Comparison of ENCODE assay signal across 12 cellular contexts in the genomic region with DNA sequence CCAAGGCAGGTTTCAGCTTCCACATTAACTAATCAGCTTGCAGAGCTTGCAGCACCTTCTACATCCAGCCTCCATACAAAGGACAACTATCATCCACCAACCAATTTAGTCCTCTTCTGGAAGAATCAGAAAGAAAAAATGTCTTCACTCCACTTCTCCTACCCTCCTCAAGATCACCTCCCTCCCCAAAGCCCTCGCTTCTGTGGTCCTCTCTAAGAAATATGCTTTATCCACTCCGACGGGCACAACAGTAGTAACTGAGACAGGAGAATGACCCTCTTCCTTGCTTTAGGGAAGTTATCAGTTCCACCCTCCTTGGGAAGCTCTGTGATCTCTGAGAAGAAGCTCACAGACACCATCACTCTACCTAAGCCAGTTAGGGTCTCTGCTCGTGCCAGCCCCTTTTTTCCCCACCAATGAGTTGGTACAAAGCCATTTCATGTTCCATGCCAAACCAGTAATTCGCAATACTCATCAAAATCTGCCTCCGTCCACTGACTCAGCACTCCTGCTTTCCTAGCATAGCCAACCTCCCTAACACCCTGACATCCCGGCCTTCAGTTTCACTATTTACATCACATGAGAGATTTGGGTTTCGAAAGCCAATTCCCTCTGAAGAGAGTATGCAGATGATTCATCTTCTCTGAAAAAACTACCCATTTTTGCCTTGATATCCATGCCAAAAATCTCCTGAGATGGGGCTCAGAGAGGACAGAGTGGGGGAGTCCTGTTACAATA.
A peak's percentile ranks its signal among the peaks of the same experiment; 100 is the strongest.
DNase-seq lines count a peak whose midpoint lies in the region; ATAC-seq, FAIRE-seq and TF ChIP-seq lines count a peak whose summit lies in the region.
"Had no signal": no experiment of that assay in that cellular context is flagged by ENCODE, and none has a peak within 500 bp of the region (broad histone marks: within the 10 kb centered on the region; RNA-seq: fewer than 3 reads in every experiment).

No MANE protein-coding gene starts in this region.

- ATAC-seq in left lung (peak; percentile 50), HG03175 (IDR thresholded peaks at IDR 0.05; ENCODE audit: unreplicated experiment) (no peak)

- peaks cover 3% of the 10 kb centered on the region for H3K9me3 Mint-ChIP-seq in type B pancreatic cell
- H3K9me3 Mint-ChIP-seq: activated B cell treated with CpG ODN at 0.5 μM for 24 hours had no signal

- in situ Hi-C loops in brain microvascular endothelial cell (cut with HindIII; ENCODE audit: low pct_ligation_motif_present, low sequenced_read_pairs): no loop called here

- H3K27me3 ChIP-seq in brain microvascular endothelial cell (replicated peaks): no peaks in the 10 kb centered on the region
- H3K27me3 ChIP-seq in left lung: no peaks in the 10 kb centered on the region

- peaks cover 74% of the 10 kb centered on the region for H3K4me1 Mint-ChIP-seq in type B pancreatic cell (ENCODE audit: unreplicated experiment)
- H3K4me1 Mint-ChIP-seq: activated B cell treated with CpG ODN at 0.5 μM for 24 hours had no signal

- H3K36me3 Mint-ChIP-seq in type B pancreatic cell: no peaks in the 10 kb centered on the region

- no peaks in the 10 kb centered on the region for H3K36me3 ChIP-seq in brain microvascular endothelial cell (replicated peaks)
- H3K36me3 ChIP-seq in left lung: no peaks in the 10 kb centered on the region

- TF ChIP-seq CTCF in brain microvascular endothelial cell (IDR thresholded peaks at IDR 0.05; ENCODE audit: low read depth, low read length, missing control alignments) (no peak), left lung (IDR thresholded peaks at IDR 0.05) (no peak), type B pancreatic cell (conservative IDR thresholded peaks at IDR 0.05) (no peak)

- H3K4me3 Mint-ChIP-seq in type B pancreatic cell: peak overlapping the region; percentile 26
- H3K4me3 Mint-ChIP-seq: activated B cell treated with CpG ODN at 0.5 μM for 24 hours had no signal

- TF ChIP-seq POLR2A in GM12892 (IDR thresholded peaks at IDR 0.05; ENCODE audit: low read depth, low read length): no peak

- intact Hi-C loops in left lung (cut with DNase I): no loop called here

- no peaks in the 10 kb centered on the region for H3K9me3 ChIP-seq in left lung

- H3K4me1 ChIP-seq in left lung: no peaks in the 10 kb centered on the region

- peak; percentile 34 for DNase-seq in HPDE6-E6E7 (ENCODE audit: extremely low spot score)
- peak; percentile 91 for DNase-seq in brain microvascular endothelial cell
- no peak for DNase-seq in left lung
- no peak for DNase-seq in type B pancreatic cell (ENCODE audit: extremely low spot score, unreplicated experiment)
- no peak for DNase-seq in activated CD8-positive, alpha-beta memory T cell treated with anti-CD3 and anti-CD28 coated beads, Interleukin-2, amount 50 U/mL, for 4 hours
- DNase-seq in GM12892 (ENCODE audit: insufficient read length): no peak
- no peak for DNase-seq in NCI-H2227 treated with DMSO at 0.1 percent for 48 hours (lab: John Stamatoyannopoulos, UW)
- DNase-seq: activated B cell treated with CpG ODN at 0.5 μM for 24 hours, dorsolateral prefrontal cortex, NCI-H1694 treated with DMSO at 0.1 percent for 48 hours, nucleus accumbens had no signal

- H3K27ac ChIP-seq in brain microvascular endothelial cell (peak overlapping the region; percentile 94), left lung (peak overlapping the region in 1 of 2 donors; percentile 67)

- H3K4me3 ChIP-seq in brain microvascular endothelial cell (ENCODE audit: low read depth, low read length): no peak overlapping the region
- no peak overlapping the region for H3K4me3 ChIP-seq in left lung
- H3K4me3 ChIP-seq: dorsolateral prefrontal cortex had no signal

- no peak overlapping the region for H3K27ac Mint-ChIP-seq in type B pancreatic cell
- H3K27ac Mint-ChIP-seq: activated B cell treated with CpG ODN at 0.5 μM for 24 hours had no signal

- peaks cover 22% of the 10 kb centered on the region for H3K27me3 Mint-ChIP-seq in type B pancreatic cell

- FAIRE-seq in GM12892 (lab: Jason Lieb, UNC): no peak

Comparison
In these comparisons a context has a peak if more than half of its experiments do, and no peak if none do; other contexts are left out.
1. DNase-seq: peak in HPDE6-E6E7 (single experiment) and brain microvascular endothelial cell (single experiment); none in left lung (0 of 2), type B pancreatic cell (single experiment), activated CD8-positive, alpha-beta memory T cell treated with anti-CD3 and anti-CD28 coated beads, Interleukin-2, amount 50 U/mL, for 4 hours (single experiment), GM12892 (single experiment) and NCI-H2227 treated with DMSO at 0.1 percent for 48 hours (single experiment).